28 cellular contexts compared by ENCODE assay signal in the genomic region with DNA sequence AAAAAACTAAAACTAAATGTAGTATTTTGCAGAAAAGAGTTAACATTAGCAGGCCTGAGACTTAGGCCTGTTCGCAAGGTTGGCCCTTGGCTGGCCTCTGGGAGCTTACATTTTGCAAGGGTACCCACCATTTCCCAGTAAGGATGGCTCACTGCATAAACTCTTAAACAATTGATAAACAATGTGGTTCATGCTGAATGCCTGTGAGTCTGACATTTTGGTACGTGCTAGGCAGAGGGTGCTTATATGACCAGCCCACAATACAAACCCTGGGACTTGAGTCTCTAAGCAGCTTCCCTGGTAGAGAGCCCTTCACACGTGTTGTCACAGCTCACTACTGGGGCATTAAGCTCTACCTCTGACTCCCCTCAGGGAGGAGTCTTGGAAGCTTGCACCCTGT. TPM values are rescaled to one million over a fixed set of nuclear protein-coding genes. Genes with fewer than 3 reads are reported as not detected.
A peak's percentile ranks its signal among the peaks of the same experiment; 100 is the strongest.
DNase-seq lines count a peak whose midpoint lies in the region; ATAC-seq, FAIRE-seq and TF ChIP-seq lines count a peak whose summit lies in the region.
"Had no signal": no experiment of that assay in that cellular context is flagged by ENCODE, and none has a peak within 500 bp of the region (broad histone marks: within the 10 kb centered on the region; RNA-seq: fewer than 3 reads in every experiment).

No MANE protein-coding gene starts in this region.

- CTCF ChIA-PET in IMR-90 (lab: Yijun Ruan, JAX) = no interaction called here

- POLR2A ChIA-PET in IMR-90 (lab: Charles Lee; ENCODE audit: unreplicated experiment) = no interaction called here

- H3K4me1 ChIP-seq in IMR-90 (ENCODE audit: control insufficient read depth, insufficient read depth, low read length) (no peaks in the 10 kb centered on the region; the same call in 1 of the 2 replicates), trophoblast cell (ENCODE audit: control insufficient read depth in 1 of 2, insufficient read depth in 2 of 2, low read length in 2 of 2) (no peaks in the 10 kb centered on the region)
- H3K4me1 ChIP-seq: Caco-2 had no signal

- DNase-seq in AG09319 (ENCODE audit: extremely low read depth, low read depth) (peak; percentile 19), IMR-90 (peak; percentile 79), bronchial epithelial cell (ENCODE audit: low read depth) (no peak), iris pigment epithelial cell (ENCODE audit: low read depth) (peak; percentile 52), trophoblast cell (no peak), GM10266 (ENCODE audit: extremely low spot score) (no peak), Right ventricle myocardium inferior (ENCODE audit: missing footprints) (no peak)
- DNase-seq: Caco-2; CD8-positive, alpha-beta T cell; EL; GF-D8; KG1; MM.1S; NCI-H1048; NCI-H1417; NCI-H1694; NCI-H2029 treated with DMSO at 0.1 percent for 48 hours; NCI-H446 treated with DMSO at 0.1 percent for 48 hours; NCI-H526; NCI-H82; NK-92 treated with Interleukin-12 subunit alpha and Interleukin-12 subunit beta, amount 100 ng/mL, for 24 hours; PC-9; Right ventricle myocardium superior had no signal

- H4K91ac ChIP-seq in IMR-90 (ENCODE audit: insufficient read depth, low read depth, low read length) (peak overlapping the region; percentile 5; the same call in 1 of the 2 replicates), trophoblast cell (ENCODE audit: low read depth, low read length) (no peak overlapping the region)

- H3K27me3 ChIP-seq in IMR-90 (ENCODE audit: control insufficient read depth, insufficient read depth, low read length) (no peaks in the 10 kb centered on the region), bronchial epithelial cell (ENCODE audit: control insufficient read depth, insufficient read depth, low read length) (no peaks in the 10 kb centered on the region), trophoblast cell (ENCODE audit: insufficient read depth, low read length) (no peaks in the 10 kb centered on the region)

- H2BK5ac ChIP-seq in IMR-90 (ENCODE audit: low read depth, low read length, poor library complexity, severe bottlenecking) (no peak overlapping the region), trophoblast cell (ENCODE audit: low read depth, low read length, poor library complexity) (no peak overlapping the region)

- peak; percentile 40 for FAIRE-seq in bronchial epithelial cell (lab: Jason Lieb, UNC)
- FAIRE-seq: GM19239, H54, HTR-8/SVneo had no signal

- H3K4me2 ChIP-seq in IMR-90 (ENCODE audit: low read depth, low read length) (no peak overlapping the region), trophoblast cell (ENCODE audit: low read length) (no peak overlapping the region)
- H3K4me2 ChIP-seq: PC-9 had no signal

- H4K8ac ChIP-seq in IMR-90 (ENCODE audit: low read depth in 2 of 2, low read length in 2 of 2) (no peak overlapping the region), trophoblast cell (ENCODE audit: low read depth, low read length) (no peak overlapping the region)

- dilution Hi-C loops in IMR-90 (cut with HindIII; ENCODE audit: low sequenced_read_pairs, unreplicated experiment) = no loop called here

- BruUV-seq in IMR-90 (replicated peaks; lab: Mats Ljungman, UMichigan) = no TSS peak

- ATAC-seq in IMR-90 (ENCODE audit: low read depth) (peak; percentile 93), HG03439 (IDR thresholded peaks at IDR 0.05; ENCODE audit: unreplicated experiment) (no peak), Right ventricle myocardium inferior (no peak)
- ATAC-seq: CD8-positive, alpha-beta T cell had no signal

- H4K5ac ChIP-seq in IMR-90 (ENCODE audit: low read depth, low read length) = no peak overlapping the region

- no peak overlapping the region for H2BK20ac ChIP-seq in IMR-90 (ENCODE audit: low read depth, low read length)

- no peak overlapping the region for H3K23ac ChIP-seq in IMR-90 (ENCODE audit: low read depth, low read length)
- no peak overlapping the region for H3K23ac ChIP-seq in trophoblast cell (ENCODE audit: low read length)

- no peak for TF ChIP-seq RAD21 in IMR-90 (IDR thresholded peaks at IDR 0.05; ENCODE audit: low read length)

- no peak overlapping the region for H3K18ac ChIP-seq in IMR-90 (ENCODE audit: low read depth, low read length)
- no peak overlapping the region for H3K18ac ChIP-seq in trophoblast cell (ENCODE audit: low read length)

- TF ChIP-seq CTCF in AG09319 (IDR thresholded peaks at IDR 0.05; ENCODE audit: low read depth, low read length) (no peak), IMR-90 (conservative IDR thresholded peaks at IDR 0.05; ENCODE audit: low read depth, low read length) (no peak), bronchial epithelial cell (IDR thresholded peaks at IDR 0.05; ENCODE audit: insufficient read depth, low read length, severe bottlenecking) (no peak), GM10266 (IDR thresholded peaks at IDR 0.05; ENCODE audit: control insufficient read depth, insufficient read depth, low read depth, missing control alignments) (no peak)

- H3K14ac ChIP-seq in IMR-90 (replicated peaks; ENCODE audit: low read depth, low read length) (no peak overlapping the region), trophoblast cell (ENCODE audit: low read length) (no peak overlapping the region)

- H3K36me3 ChIP-seq in IMR-90 (ENCODE audit: control insufficient read depth, insufficient read depth, low read length) (no peaks in the 10 kb centered on the region; the same call in 1 of the 2 replicates), bronchial epithelial cell (ENCODE audit: control insufficient read depth, insufficient read depth, low read length) (peaks cover 1% of the 10 kb centered on the region), trophoblast cell (ENCODE audit: control insufficient read depth in 1 of 2, insufficient read depth in 2 of 2, low read length in 2 of 2) (peaks cover 0 to 2% of the 10 kb centered on the region in 2 experiments)

- no CpG with 5 or more reads among the region's 3 CpGs for WGBS in IMR-90 (ENCODE audit: extremely low coverage in 2 of 2, insufficient read length in 1 of 2), 2 experiments
- WGBS in trophoblast cell (ENCODE audit: extremely low coverage, insufficient coverage, insufficient read length) = no CpG with 5 or more reads among the region's 3 CpGs

- no peak overlapping the region for H4K12ac ChIP-seq in trophoblast cell (ENCODE audit: low read depth, low read length)

- H2BK15ac ChIP-seq in IMR-90 (ENCODE audit: low read depth, low read length) = no peak overlapping the region

- H3K4me3 ChIP-seq in IMR-90 (ENCODE audit: insufficient read depth, low read depth, low read length) (no peak overlapping the region), bronchial epithelial cell (ENCODE audit: low read depth, low read length) (no peak overlapping the region), trophoblast cell (ENCODE audit: low read depth, low read length) (no peak overlapping the region)
- H3K4me3 ChIP-seq: PC-9 had no signal

- no peak overlapping the region for H3K56ac ChIP-seq in IMR-90 (ENCODE audit: extremely low read depth, insufficient read depth, low read length)

- H3K9me1 ChIP-seq in IMR-90 (ENCODE audit: insufficient read depth, low read length) = no peaks in the 10 kb centered on the region

- peaks cover 5 to 11% of the 10 kb centered on the region in 2 experiments; a peak in 2 of 4 replicates for H3K79me1 ChIP-seq in IMR-90 (ENCODE audit: low read depth in 1 of 2, low read length in 2 of 2)
- no peaks in the 10 kb centered on the region for H3K79me1 ChIP-seq in trophoblast cell (ENCODE audit: low read length)

- no peaks in the 10 kb centered on the region for H3K79me2 ChIP-seq in trophoblast cell (ENCODE audit: control insufficient read depth, insufficient read depth, low read length, poor library complexity)

- H2BK12ac ChIP-seq in trophoblast cell (ENCODE audit: low read length) = no peak overlapping the region

- H2AFZ ChIP-seq in IMR-90 (replicated peaks; ENCODE audit: low read length, poor library complexity) (peak overlapping the region; percentile 26), trophoblast cell (ENCODE audit: insufficient read depth, low read length, poor library complexity) (no peak overlapping the region)
- H2AFZ ChIP-seq: PC-9 had no signal

- no peak overlapping the region for H2AK9ac ChIP-seq in IMR-90 (replicated peaks; ENCODE audit: low read depth, low read length, poor library complexity)

- H3K9ac ChIP-seq in IMR-90 (ENCODE audit: low read depth, low read length) (no peak overlapping the region), trophoblast cell (ENCODE audit: low read length) (no peak overlapping the region)

- no peak overlapping the region for H2BK120ac ChIP-seq in IMR-90 (ENCODE audit: low read depth, low read length)
- no peak overlapping the region for H2BK120ac ChIP-seq in trophoblast cell (ENCODE audit: insufficient read depth, low read length, poor library complexity)

- in situ Hi-C loops in IMR-90 (cut with MboI; ENCODE audit: low sequenced_read_pairs) = no loop called here

- no peaks in the 10 kb centered on the region for H4K20me1 ChIP-seq in IMR-90 (ENCODE audit: insufficient read depth, low read length)

- no peak overlapping the region for H3K27ac ChIP-seq in IMR-90 (ENCODE audit: insufficient read depth, low read length)
- no peak overlapping the region for H3K27ac ChIP-seq in trophoblast cell (ENCODE audit: low read depth, low read length)
- H3K27ac ChIP-seq: C4-2B, PC-9 had no signal

- H2AK5ac ChIP-seq in IMR-90 (ENCODE audit: low read depth, low read length) = no peak overlapping the region
- H2AK5ac ChIP-seq in trophoblast cell (ENCODE audit: low read length) = no peak overlapping the region

- H3K4ac ChIP-seq in IMR-90 (ENCODE audit: low read depth, low read length) (no peak overlapping the region), trophoblast cell (ENCODE audit: low read depth, low read length) (no peak overlapping the region)

- intact Hi-C loops in IMR-90 (cut with micrococcal nuclease) (no loop called here), Right ventricle myocardium inferior (cut with DNase I) (no loop called here)

- peaks cover 5% of the 10 kb centered on the region; the same call in 1 of the 2 replicates for H3K9me3 ChIP-seq in IMR-90 (ENCODE audit: control insufficient read depth, insufficient read depth, low read length)
- no peaks in the 10 kb centered on the region for H3K9me3 ChIP-seq in trophoblast cell (ENCODE audit: insufficient read depth, low read depth, low read length)
- H3K9me3 ChIP-seq: Caco-2 had no signal

- no peak for TF ChIP-seq POLR2A in IMR-90 (IDR thresholded peaks at IDR 0.05; ENCODE audit: low read depth, low read length)

TF ChIP-seq in IMR-90, 13 proteins besides CTCF, POLR2A, EP300 and RAD21:
- TF ChIP-seq MXI1 (IDR thresholded peaks at IDR 0.05; ENCODE audit: borderline replicate concordance, low read depth, low read length) = 0 out of 2 replicates have a peak, but pooled peaks have one; percentile 18
- TF ChIP-seq SMC3 (IDR thresholded peaks at IDR 0.05; ENCODE audit: low read depth, low read length) = no peak
TF ChIP-seq in IMR-90: peak in this region for 1.

RNA-seq across cellular contexts. Expression of gene PRPS2, which starts 7.4 kb away (rescaled TPM):
- total RNA-seq in IMR-90 (2012; rRNA removed) = 48.0 and 48.9 TPM in 2 replicates
- 20.4 and 25.7 TPM in 2 replicates for polyA plus RNA-seq in IMR-90 (2012; rRNA removed)
- polyA plus RNA-seq in IMR-90 (2012; cell fraction: cytosol; rRNA removed) = 20.1 and 38.6 TPM in 2 replicates
- polyA plus RNA-seq in IMR-90 (2012; cell fraction: nucleus; rRNA removed; ENCODE audit: low replicate concordance) = 14.3 and 16.4 TPM in 2 replicates
- 36.1 and 38.0 TPM in 2 replicates for total RNA-seq in bronchial epithelial cell
- polyA plus RNA-seq in trophoblast cell (2013) = 7.7 and 7.9 TPM in 2 replicates
- total RNA-seq in Right ventricle myocardium inferior = 4.7 TPM

Comparison
In these comparisons a context has a peak if more than half of its experiments do, and no peak if none do; other contexts are left out.
1. DNase-seq: peak in AG09319 (single experiment), IMR-90 (single experiment) and iris pigment epithelial cell (single experiment); none in bronchial epithelial cell (single experiment), trophoblast cell (0 of 2), GM10266 (single experiment) and Right ventricle myocardium inferior (single experiment).